In genomic region chr2:160132761-160133160, GRCh38 we compare ENCODE assay signal across 29 cellular contexts.
"Had no signal": no experiment of that assay in that cellular context is flagged by ENCODE, and none has a peak within 500 bp of the region (broad histone marks: within the 10 kb centered on the region; RNA-seq: fewer than 3 reads in every experiment).

No MANE protein-coding gene starts in this region.

- ATAC-seq: activated CD8-positive, alpha-beta T cell treated with anti-CD3 and anti-CD28 coated beads, Interleukin-2, amount 10 ng/mL, durations not matched to agents 7 days and 5 days had no signal

- FAIRE-seq: TTC549 had no signal

- DNase-seq: activated CD4-positive, alpha-beta T cell treated with anti-CD3 and anti-CD28 coated beads, Interleukin-2, amount 10 ng/mL, durations not matched to agents 7 days and 5 days; activated CD4-positive, alpha-beta T cell treated with anti-CD3 and anti-CD28 coated beads, Interleukin-2, amount 50 U/mL, for 48 hours; activated CD8-positive, alpha-beta T cell treated with anti-CD3 and anti-CD28 coated beads, Interleukin-2, amount 10 ng/mL, durations not matched to agents 7 days and 5 days; activated effector memory CD4-positive, alpha-beta T cell treated with anti-CD3 and anti-CD28 coated beads, Interleukin-2, amount 50 U/mL, for 16 hours; activated naive CD4-positive, alpha-beta T cell; activated naive CD4-positive, alpha-beta T cell treated with anti-CD3 and anti-CD28 coated beads, Interleukin-2, amount 50 U/mL, for 16 hours; activated naive CD8-positive, alpha-beta T cell treated with anti-CD3 and anti-CD28 coated beads for 36 hours; activated T-cell treated with anti-CD3 and anti-CD28 coated beads, Interleukin-2, amount 50 U/mL, for 24 hours; amygdala; Kasumi-1; KG1; MM.1S; MV-4-11; NCI-H1092; NCI-H1436 treated with DMSO at 0.1 percent for 48 hours; NCI-H1694 treated with DMSO at 0.1 percent for 48 hours; NCI-H2029; NCI-H510A; NCI-H526; NCI-H748 treated with DMSO at 0.1 percent for 48 hours; NK-92 treated with Interleukin-12 subunit alpha and Interleukin-12 subunit beta, amount 100 ng/mL, for 24 hours; PC-9; SHP77 treated with DMSO at 0.1 percent for 48 hours; SK-N-SH had no signal

- H3K27ac ChIP-seq: ascending aorta, PC-9, SJSA1 had no signal

- H3K9me3 Mint-ChIP-seq: activated CD4-positive, alpha-beta T cell treated with anti-CD3 and anti-CD28 coated beads, Interleukin-2, amount 10 ng/mL, durations not matched to agents 7 days and 5 days; activated T-cell treated with anti-CD3 and anti-CD28 coated beads, Interleukin-2, amount 50 U/mL, for 24 hours; T-helper 1 cell treated with Interleukin-12 subunit alpha and Interleukin-12 subunit beta and Interleukin-4 antibody, amounts not matched to agents 30 μg/mL and 1 μg/mL, for 36 hours; T-helper 2 cell treated with Interferon-gamma antibody and Interleukin-4, amounts not matched to agents 5 μg/mL and 100 μg/mL, for 36 hours had no signal

- H3K4me1 Mint-ChIP-seq: activated CD4-positive, alpha-beta T cell treated with anti-CD3 and anti-CD28 coated beads, Interleukin-2, amount 10 ng/mL, durations not matched to agents 7 days and 5 days; activated naive CD8-positive, alpha-beta T cell treated with anti-CD3 and anti-CD28 coated beads for 36 hours had no signal

- H3K27ac Mint-ChIP-seq: activated CD4-positive, alpha-beta T cell treated with anti-CD3 and anti-CD28 coated beads, Interleukin-2, amount 10 ng/mL, durations not matched to agents 7 days and 5 days; activated CD8-positive, alpha-beta T cell treated with anti-CD3 and anti-CD28 coated beads, Interleukin-2, amount 10 ng/mL, durations not matched to agents 7 days and 5 days; activated naive CD8-positive, alpha-beta T cell treated with anti-CD3 and anti-CD28 coated beads for 36 hours; activated T-cell treated with anti-CD3 and anti-CD28 coated beads, Interleukin-2, amount 50 U/mL, for 24 hours; T-helper 1 cell treated with Interleukin-12 subunit alpha and Interleukin-12 subunit beta and Interleukin-4 antibody, amounts not matched to agents 30 μg/mL and 1 μg/mL, for 36 hours; T-helper 2 cell treated with Interferon-gamma antibody and Interleukin-4, amounts not matched to agents 5 μg/mL and 100 μg/mL, for 36 hours had no signal

- H3K4me3 Mint-ChIP-seq: activated CD4-positive, alpha-beta T cell treated with anti-CD3 and anti-CD28 coated beads, Interleukin-2, amount 10 ng/mL, durations not matched to agents 7 days and 5 days; activated CD8-positive, alpha-beta T cell treated with anti-CD3 and anti-CD28 coated beads, Interleukin-2, amount 10 ng/mL, durations not matched to agents 7 days and 5 days; activated naive CD8-positive, alpha-beta T cell treated with anti-CD3 and anti-CD28 coated beads for 36 hours; activated T-cell treated with anti-CD3 and anti-CD28 coated beads, Interleukin-2, amount 50 U/mL, for 24 hours; T-helper 1 cell treated with Interleukin-12 subunit alpha and Interleukin-12 subunit beta and Interleukin-4 antibody, amounts not matched to agents 30 μg/mL and 1 μg/mL, for 36 hours; T-helper 2 cell treated with Interferon-gamma antibody and Interleukin-4, amounts not matched to agents 5 μg/mL and 100 μg/mL, for 36 hours had no signal

- H3K36me3 Mint-ChIP-seq: activated naive CD8-positive, alpha-beta T cell treated with anti-CD3 and anti-CD28 coated beads for 36 hours had no signal
